Comparison of ENCODE assay signal across 17 cellular contexts in genomic region chr18:75035944-75036343, GRCh38.
DNase-seq lines count a peak whose midpoint lies in the region; ATAC-seq lines count a peak whose summit lies in the region.
"Had no signal": no experiment of that assay in that cellular context is flagged by ENCODE, and none has a peak within 500 bp of the region (broad histone marks: within the 10 kb centered on the region; RNA-seq: fewer than 3 reads in every experiment).

No MANE protein-coding gene starts in this region.

- peak; percentile 75 to 94 for ATAC-seq in activated T-cell treated with anti-CD3 and anti-CD28 coated beads, Interleukin-2, amount 50 U/mL, for 72 hours (replicated peaks in 1 of 2)
- ATAC-seq in GM21360 (IDR thresholded peaks at IDR 0.05; ENCODE audit: unreplicated experiment) (peak; percentile 48), HG02884 (IDR thresholded peaks at IDR 0.05; ENCODE audit: unreplicated experiment) (peak; percentile 62), GM19328 (IDR thresholded peaks at IDR 0.05; ENCODE audit: unreplicated experiment) (no peak)
- peak; percentile 84 for ATAC-seq in stimulated activated effector memory CD8-positive, alpha-beta T cell treated with anti-CD3 and anti-CD28 coated beads, Interleukin-12 subunit alpha, Interleukin-12 subunit beta, amount 100 ng/mL, for 72 hours
- ATAC-seq: HCT116 had no signal

- no peaks in the 10 kb centered on the region for H3K36me3 Mint-ChIP-seq in activated T-cell treated with anti-CD3 and anti-CD28 coated beads, Interleukin-2, amount 50 U/mL, for 72 hours (ENCODE audit: insufficient read depth in 2 of 2)
- H3K36me3 Mint-ChIP-seq in stimulated activated effector memory CD8-positive, alpha-beta T cell treated with anti-CD3 and anti-CD28 coated beads, Interleukin-12 subunit alpha, Interleukin-12 subunit beta, amount 100 ng/mL, for 72 hours: no peaks in the 10 kb centered on the region
- H3K36me3 Mint-ChIP-seq in activated naive CD8-positive, alpha-beta T cell treated with anti-CD3 and anti-CD28 coated beads for 36 hours: no peaks in the 10 kb centered on the region

- no peaks in the 10 kb centered on the region for H3K9me3 Mint-ChIP-seq in activated T-cell treated with anti-CD3 and anti-CD28 coated beads, Interleukin-2, amount 50 U/mL, for 72 hours
- no peaks in the 10 kb centered on the region for H3K9me3 Mint-ChIP-seq in stimulated activated effector memory CD8-positive, alpha-beta T cell treated with anti-CD3 and anti-CD28 coated beads, Interleukin-12 subunit alpha, Interleukin-12 subunit beta, amount 100 ng/mL, for 72 hours
- H3K9me3 Mint-ChIP-seq in activated naive CD8-positive, alpha-beta T cell treated with anti-CD3 and anti-CD28 coated beads for 36 hours: no peaks in the 10 kb centered on the region
- H3K9me3 Mint-ChIP-seq: CD4-positive, alpha-beta T cell had no signal

- DNase-seq in activated T-cell treated with anti-CD3 and anti-CD28 coated beads, Interleukin-2, amount 50 U/mL, for 72 hours: no peak
- no peak for DNase-seq in activated T-cell treated with anti-CD3 and anti-CD28 coated beads, Interleukin-2, amount 50 U/mL, for 48 hours
- DNase-seq in stimulated activated effector memory CD8-positive, alpha-beta T cell treated with anti-CD3 and anti-CD28 coated beads, Interleukin-12 subunit alpha, Interleukin-12 subunit beta, amount 100 ng/mL, for 72 hours (ENCODE audit: low spot score in 2 of 2): no peak
- DNase-seq in NCI-H345 (lab: John Stamatoyannopoulos, UW): no peak
- DNase-seq in activated naive CD8-positive, alpha-beta T cell treated with anti-CD3 and anti-CD28 coated beads for 36 hours: no peak
- DNase-seq: CD4-positive, alpha-beta T cell; KG1; MG63; NCI-H2029; NCI-H446 treated with DMSO at 0.1 percent for 48 hours; NCI-H526; NCI-H82; SHP77 had no signal

- peak overlapping the region in 1 of 2 donors; percentile 37 for H3K4me3 Mint-ChIP-seq in activated T-cell treated with anti-CD3 and anti-CD28 coated beads, Interleukin-2, amount 50 U/mL, for 72 hours
- H3K4me3 Mint-ChIP-seq in stimulated activated effector memory CD8-positive, alpha-beta T cell treated with anti-CD3 and anti-CD28 coated beads, Interleukin-12 subunit alpha, Interleukin-12 subunit beta, amount 100 ng/mL, for 72 hours: no peak overlapping the region
- H3K4me3 Mint-ChIP-seq in activated naive CD8-positive, alpha-beta T cell treated with anti-CD3 and anti-CD28 coated beads for 36 hours: no peak overlapping the region
- H3K4me3 Mint-ChIP-seq: CD4-positive, alpha-beta T cell had no signal

- no peaks in the 10 kb centered on the region for H3K27me3 Mint-ChIP-seq in activated T-cell treated with anti-CD3 and anti-CD28 coated beads, Interleukin-2, amount 50 U/mL, for 72 hours (ENCODE audit: low read depth)
- H3K27me3 Mint-ChIP-seq in activated naive CD8-positive, alpha-beta T cell treated with anti-CD3 and anti-CD28 coated beads for 36 hours: no peaks in the 10 kb centered on the region
- H3K27me3 Mint-ChIP-seq: CD4-positive, alpha-beta T cell had no signal

- no peak overlapping the region for H3K27ac Mint-ChIP-seq in activated T-cell treated with anti-CD3 and anti-CD28 coated beads, Interleukin-2, amount 50 U/mL, for 72 hours
- peak overlapping the region; percentile 40 for H3K27ac Mint-ChIP-seq in stimulated activated effector memory CD8-positive, alpha-beta T cell treated with anti-CD3 and anti-CD28 coated beads, Interleukin-12 subunit alpha, Interleukin-12 subunit beta, amount 100 ng/mL, for 72 hours
- no peak overlapping the region for H3K27ac Mint-ChIP-seq in activated naive CD8-positive, alpha-beta T cell treated with anti-CD3 and anti-CD28 coated beads for 36 hours
- H3K27ac Mint-ChIP-seq: CD4-positive, alpha-beta T cell had no signal

- peaks cover 10% of the 10 kb centered on the region for H3K4me1 Mint-ChIP-seq in activated T-cell treated with anti-CD3 and anti-CD28 coated beads, Interleukin-2, amount 50 U/mL, for 72 hours (ENCODE audit: low read depth)
- H3K4me1 Mint-ChIP-seq in stimulated activated effector memory CD8-positive, alpha-beta T cell treated with anti-CD3 and anti-CD28 coated beads, Interleukin-12 subunit alpha, Interleukin-12 subunit beta, amount 100 ng/mL, for 72 hours: peaks cover 6% of the 10 kb centered on the region
- no peaks in the 10 kb centered on the region for H3K4me1 Mint-ChIP-seq in activated naive CD8-positive, alpha-beta T cell treated with anti-CD3 and anti-CD28 coated beads for 36 hours
